ENCODE assay signal across 1 cellular context in the genomic region with DNA sequence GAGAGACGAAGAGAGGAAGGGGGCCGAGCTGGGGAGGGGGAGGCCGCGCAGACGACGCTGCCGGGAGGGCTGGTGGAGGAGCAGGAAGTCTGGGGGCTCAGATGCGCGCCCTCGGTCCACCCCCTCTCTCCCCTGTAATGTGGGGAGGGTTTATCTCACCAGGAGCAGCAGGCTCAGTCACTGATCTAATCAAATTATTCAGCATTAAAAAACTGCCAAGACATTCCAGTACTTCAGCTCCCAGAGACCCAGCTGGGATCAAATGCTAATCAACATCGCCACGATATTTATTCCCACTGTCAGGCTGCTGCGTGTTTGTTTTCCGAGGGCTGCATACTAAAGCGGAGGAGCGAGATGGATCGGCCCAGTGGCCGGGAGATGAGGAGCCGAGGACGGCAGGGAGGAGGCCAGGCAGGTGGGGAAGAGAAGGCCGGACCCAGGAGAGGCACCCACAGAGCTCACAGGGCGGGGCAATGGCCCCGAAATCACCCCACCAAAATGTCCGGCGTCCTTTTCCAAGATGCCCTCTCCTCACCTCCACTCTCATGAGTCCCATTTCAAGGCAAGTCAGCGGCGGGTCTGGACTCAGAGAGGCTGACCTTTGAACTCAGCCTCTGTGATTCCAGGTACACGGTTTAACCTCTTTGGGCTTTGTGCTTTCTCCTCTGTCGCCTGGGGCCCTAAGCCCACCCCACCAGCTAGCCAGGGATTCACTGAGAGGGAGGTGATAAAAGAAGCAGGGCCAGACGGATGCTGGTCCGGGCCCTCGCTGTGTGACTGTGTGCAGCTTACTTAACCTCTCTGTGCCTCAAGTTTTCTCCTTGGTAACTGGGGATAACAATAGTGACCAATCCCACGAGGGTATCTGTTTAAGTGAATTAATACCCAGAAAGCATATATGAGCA.
TF ChIP-seq lines count a peak whose summit lies in the region.

No MANE protein-coding gene starts in this region.

TF ChIP-seq in GM23338, 12 proteins besides CTCF, POLR2A, EP300 and RAD21 (continued from another document):
- TF ChIP-seq, protein P1, sequence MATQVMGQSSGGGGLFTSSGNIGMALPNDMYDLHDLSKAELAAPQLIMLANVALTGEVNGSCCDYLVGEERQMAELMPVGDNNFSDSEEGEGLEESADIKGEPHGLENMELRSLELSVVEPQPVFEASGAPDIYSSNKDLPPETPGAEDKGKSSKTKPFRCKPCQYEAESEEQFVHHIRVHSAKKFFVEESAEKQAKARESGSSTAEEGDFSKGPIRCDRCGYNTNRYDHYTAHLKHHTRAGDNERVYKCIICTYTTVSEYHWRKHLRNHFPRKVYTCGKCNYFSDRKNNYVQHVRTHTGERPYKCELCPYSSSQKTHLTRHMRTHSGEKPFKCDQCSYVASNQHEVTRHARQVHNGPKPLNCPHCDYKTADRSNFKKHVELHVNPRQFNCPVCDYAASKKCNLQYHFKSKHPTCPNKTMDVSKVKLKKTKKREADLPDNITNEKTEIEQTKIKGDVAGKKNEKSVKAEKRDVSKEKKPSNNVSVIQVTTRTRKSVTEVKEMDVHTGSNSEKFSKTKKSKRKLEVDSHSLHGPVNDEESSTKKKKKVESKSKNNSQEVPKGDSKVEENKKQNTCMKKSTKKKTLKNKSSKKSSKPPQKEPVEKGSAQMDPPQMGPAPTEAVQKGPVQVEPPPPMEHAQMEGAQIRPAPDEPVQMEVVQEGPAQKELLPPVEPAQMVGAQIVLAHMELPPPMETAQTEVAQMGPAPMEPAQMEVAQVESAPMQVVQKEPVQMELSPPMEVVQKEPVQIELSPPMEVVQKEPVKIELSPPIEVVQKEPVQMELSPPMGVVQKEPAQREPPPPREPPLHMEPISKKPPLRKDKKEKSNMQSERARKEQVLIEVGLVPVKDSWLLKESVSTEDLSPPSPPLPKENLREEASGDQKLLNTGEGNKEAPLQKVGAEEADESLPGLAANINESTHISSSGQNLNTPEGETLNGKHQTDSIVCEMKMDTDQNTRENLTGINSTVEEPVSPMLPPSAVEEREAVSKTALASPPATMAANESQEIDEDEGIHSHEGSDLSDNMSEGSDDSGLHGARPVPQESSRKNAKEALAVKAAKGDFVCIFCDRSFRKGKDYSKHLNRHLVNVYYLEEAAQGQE (IDR thresholded peaks at IDR 0.05; ENCODE audit: unreplicated experiment), result no peak
- TF ChIP-seq POLR2AphosphoS5 (IDR thresholded peaks at IDR 0.05; ENCODE audit: low read depth) (no peak), JUNB (IDR thresholded peaks at IDR 0.05; ENCODE audit: unreplicated experiment) (no peak), ZNF331 (CRISPR knock-in tag; IDR thresholded peaks at IDR 0.05; ENCODE audit: low read depth) (no peak), ZNF114 (CRISPR knock-in tag; IDR thresholded peaks at IDR 0.05) (no peak), EZH2phosphoT487 (IDR thresholded peaks at IDR 0.05; ENCODE audit: unreplicated experiment) (no peak), NANOG (IDR thresholded peaks at IDR 0.05; ENCODE audit: borderline replicate concordance) (no peak)
- TF ChIP-seq, protein P2, sequence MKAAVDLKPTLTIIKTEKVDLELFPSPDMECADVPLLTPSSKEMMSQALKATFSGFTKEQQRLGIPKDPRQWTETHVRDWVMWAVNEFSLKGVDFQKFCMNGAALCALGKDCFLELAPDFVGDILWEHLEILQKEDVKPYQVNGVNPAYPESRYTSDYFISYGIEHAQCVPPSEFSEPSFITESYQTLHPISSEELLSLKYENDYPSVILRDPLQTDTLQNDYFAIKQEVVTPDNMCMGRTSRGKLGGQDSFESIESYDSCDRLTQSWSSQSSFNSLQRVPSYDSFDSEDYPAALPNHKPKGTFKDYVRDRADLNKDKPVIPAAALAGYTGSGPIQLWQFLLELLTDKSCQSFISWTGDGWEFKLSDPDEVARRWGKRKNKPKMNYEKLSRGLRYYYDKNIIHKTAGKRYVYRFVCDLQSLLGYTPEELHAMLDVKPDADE (IDR thresholded peaks at IDR 0.05), result no peak
